In genomic region chr1:229538945-229539344, GRCh38 we compare ENCODE assay signal across 14 cellular contexts.
"Had no signal": no experiment of that assay in that cellular context is flagged by ENCODE, and none has a peak within 500 bp of the region (broad histone marks: within the 10 kb centered on the region; RNA-seq: fewer than 3 reads in every experiment).

No MANE protein-coding gene starts in this region.

- H3K27ac ChIP-seq: lower lobe of right lung, tibial nerve, vagina had no signal

- H3K27me3 Mint-ChIP-seq: central memory CD8-positive, alpha-beta T cell; effector memory CD8-positive, alpha-beta T cell; naive B cell had no signal

- H3K4me3 ChIP-seq: lower lobe of right lung, tibial nerve, vagina had no signal

- ATAC-seq: activated CD4-positive, CD25-positive, alpha-beta regulatory T cell treated with anti-CD3 and anti-CD28 coated beads, Interleukin-2, amount 50 U/mL, for 24 hours; effector memory CD8-positive, alpha-beta T cell; lower lobe of right lung had no signal

- H3K9me3 ChIP-seq: lower lobe of right lung, tibial nerve, vagina had no signal

- DNase-seq: activated naive CD4-positive, alpha-beta T cell treated with Interleukin-2 at 50 U/mL for 16 hours; effector memory CD8-positive, alpha-beta T cell; glutamatergic neuron; immature natural killer cell; lower lobe of right lung; midbrain; naive B cell; small intestine had no signal

- H3K27ac Mint-ChIP-seq: activated T-helper 1 cell treated with anti-CD3 and anti-CD28 coated beads, Interleukin-12 subunit alpha, Interleukin-12 subunit beta, Interleukin-2, Interleukin-4 antibody, amounts not matched to agents 30 ng/mL and 10 ng/mL and 1 ng/mL, durations not matched to agents 14 hours and 24 hours and 36 hours; T-helper 2 cell treated with Interferon-gamma antibody and Interleukin-4, amounts not matched to agents 5 μg/mL and 100 μg/mL, for 36 hours had no signal

- H3K4me3 Mint-ChIP-seq: activated T-helper 1 cell treated with anti-CD3 and anti-CD28 coated beads, Interleukin-12 subunit alpha, Interleukin-12 subunit beta, Interleukin-2, Interleukin-4 antibody, amounts not matched to agents 30 ng/mL and 10 ng/mL and 1 ng/mL, durations not matched to agents 14 hours and 24 hours and 36 hours; central memory CD8-positive, alpha-beta T cell; effector memory CD8-positive, alpha-beta T cell; immature natural killer cell; naive B cell; T-helper 2 cell treated with Interferon-gamma antibody and Interleukin-4, amounts not matched to agents 5 μg/mL and 100 μg/mL, for 36 hours had no signal

- FAIRE-seq: small intestine had no signal

- H3K9me3 Mint-ChIP-seq: activated T-helper 1 cell treated with anti-CD3 and anti-CD28 coated beads, Interleukin-12 subunit alpha, Interleukin-12 subunit beta, Interleukin-2, Interleukin-4 antibody, amounts not matched to agents 30 ng/mL and 10 ng/mL and 1 ng/mL, durations not matched to agents 14 hours and 24 hours and 36 hours; central memory CD8-positive, alpha-beta T cell; effector memory CD8-positive, alpha-beta T cell; immature natural killer cell; naive B cell; T-helper 2 cell treated with Interferon-gamma antibody and Interleukin-4, amounts not matched to agents 5 μg/mL and 100 μg/mL, for 36 hours had no signal

- H3K4me1 ChIP-seq: lower lobe of right lung, tibial nerve, vagina had no signal

- H3K27me3 ChIP-seq: tibial nerve, vagina had no signal
